Comparison of ENCODE assay signal across 12 cellular contexts in genomic region chr2:84800194-84800805, GRCh38.
DNase-seq lines count a peak whose midpoint lies in the region; ATAC-seq and TF ChIP-seq lines count a peak whose summit lies in the region.
"Had no signal": no experiment of that assay in that cellular context is flagged by ENCODE, and none has a peak within 500 bp of the region (broad histone marks: within the 10 kb centered on the region; RNA-seq: fewer than 3 reads in every experiment).

No MANE protein-coding gene starts in this region.

- H3K36me3 Mint-ChIP-seq in chondrocyte (ENCODE audit: low read depth) = no peaks in the 10 kb centered on the region

- peaks cover 21% of the 10 kb centered on the region for H3K27me3 Mint-ChIP-seq in chondrocyte (ENCODE audit: low read depth)

- H3K9me3 ChIP-seq in MM.1S (replicated peaks; ENCODE audit: insufficient read depth, low read length) = no peaks in the 10 kb centered on the region

- no peak overlapping the region for H3K27ac Mint-ChIP-seq in chondrocyte (ENCODE audit: unreplicated experiment)

- H4K20me1 ChIP-seq in MM.1S (ENCODE audit: insufficient read depth, low read length) = no peaks in the 10 kb centered on the region

- 0 out of 2 replicates have a peak overlapping the region, but pooled peaks have one; percentile 19 for H3K4me3 ChIP-seq in MM.1S (ENCODE audit: low read length)

- no peak overlapping the region for H3K4me3 Mint-ChIP-seq in chondrocyte (ENCODE audit: unreplicated experiment)

- H3K4me1 ChIP-seq in MM.1S (ENCODE audit: low read length) = peaks cover 25% of the 10 kb centered on the region

- no peaks in the 10 kb centered on the region for H3K79me2 ChIP-seq in MM.1S (ENCODE audit: low read length)

- no peaks in the 10 kb centered on the region for H3K27me3 ChIP-seq in MM.1S (replicated peaks; ENCODE audit: insufficient read depth, low read length)

- CTCF ChIA-PET in GM10248 (lab: Yijun Ruan, JAX) = no interaction called here

- peak overlapping the region; percentile 42; the same call in 1 of the 2 replicates for H3K27ac ChIP-seq in MM.1S (ENCODE audit: low read length)
- H3K27ac ChIP-seq: C4-2B had no signal

- peaks cover 12% of the 10 kb centered on the region for H3K9me3 Mint-ChIP-seq in chondrocyte (ENCODE audit: low read depth)

- no peak overlapping the region for H3K9ac ChIP-seq in MM.1S (ENCODE audit: low read length)

- TF ChIP-seq CTCF in GM10248 (IDR thresholded peaks at IDR 0.05; ENCODE audit: control extremely low read depth, extremely low read depth, low read depth, missing control alignments) (no peak), MM.1S (IDR thresholded peaks at IDR 0.05; ENCODE audit: low read length) (no peak), chondrocyte (IDR thresholded peaks at IDR 0.05) (no peak)

- H3K36me3 ChIP-seq in MM.1S (replicated peaks; ENCODE audit: insufficient read depth, low read length) = no peaks in the 10 kb centered on the region

- H3K4me2 ChIP-seq in MM.1S (ENCODE audit: low read depth, low read length) = peak overlapping the region; percentile 66

- H3K4me1 Mint-ChIP-seq in chondrocyte (ENCODE audit: low read depth) = no peaks in the 10 kb centered on the region

- peak; percentile 81 for ATAC-seq in GM19035 (IDR thresholded peaks at IDR 0.05; ENCODE audit: unreplicated experiment)
- peak; percentile 88 for ATAC-seq in HG02870 (IDR thresholded peaks at IDR 0.05; ENCODE audit: unreplicated experiment)

- H3F3A ChIP-seq in MM.1S (ENCODE audit: insufficient read depth, low read length) = peaks cover 10% of the 10 kb centered on the region

- no peak overlapping the region for H2AFZ ChIP-seq in MM.1S (ENCODE audit: low read length)

- peak; percentile 33 for DNase-seq in GM10248 (ENCODE audit: extremely low spot score)
- DNase-seq in MM.1S = peak; percentile 68
- DNase-seq in iPS-NIHi7 (ENCODE audit: extremely low spot score) = no peak
- no peak for DNase-seq in NCI-H2196 treated with DMSO at 0.1 percent for 48 hours (lab: John Stamatoyannopoulos, UW; ENCODE audit: unreplicated experiment)
- DNase-seq in stimulated activated CD4-positive, alpha-beta T cell treated with anti-CD3 and anti-CD28 coated beads, Interleukin-2, amount 100 ng/mL, for 24 hours = no peak
- DNase-seq in chondrocyte (ENCODE audit: low spot score) = no peak
- DNase-seq: activated CD4-positive, alpha-beta T cell treated with anti-CD3 and anti-CD28 coated beads for 4 hours; NCI-H2081; trophoblast cell had no signal

- POLR2A ChIA-PET in GM10248 (lab: Yijun Ruan, JAX) = no interaction called here

- H3K9me2 ChIP-seq in MM.1S (replicated peaks; ENCODE audit: insufficient read depth, low read length) = no peaks in the 10 kb centered on the region

Comparison
In these comparisons a context has a peak if more than half of its experiments do, and no peak if none do; other contexts are left out.
1. DNase-seq: peak in GM10248 (single experiment) and MM.1S (single experiment); none in iPS-NIHi7 (single experiment), NCI-H2196 treated with DMSO at 0.1 percent for 48 hours (single experiment), stimulated activated CD4-positive, alpha-beta T cell treated with anti-CD3 and anti-CD28 coated beads, Interleukin-2, amount 100 ng/mL, for 24 hours (0 of 2) and chondrocyte (single experiment).